1 cellular context compared by ENCODE assay signal in the genomic region with DNA sequence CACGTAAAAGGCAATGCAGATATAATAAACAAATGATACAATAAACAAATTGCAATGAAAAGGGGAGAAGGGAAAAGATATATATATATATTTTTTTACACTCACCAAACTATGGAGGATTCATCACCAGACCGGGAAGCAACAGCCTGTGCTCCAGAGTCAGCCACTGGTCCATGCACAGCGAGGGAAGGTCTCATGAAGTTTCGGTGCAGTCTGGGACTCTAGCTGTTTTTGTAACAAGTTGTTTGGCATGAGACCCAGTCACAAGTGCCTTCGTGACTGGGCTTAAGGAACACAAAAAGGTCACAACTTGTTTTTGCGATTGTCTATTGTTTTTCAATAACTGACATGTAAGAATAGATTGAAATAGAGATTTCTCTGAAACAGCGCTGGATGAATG. TPM values are rescaled to one million over a fixed set of nuclear protein-coding genes. Genes with fewer than 3 reads are reported as not detected.
"Had no signal": no experiment of that assay in that cellular context is flagged by ENCODE, and none has a peak within 500 bp of the region (broad histone marks: within the 10 kb centered on the region; RNA-seq: fewer than 3 reads in every experiment).

No MANE protein-coding gene starts in this region.

RNA-seq across cellular contexts. Expression of gene LIMS3, which starts 4.8 kb away (rescaled TPM):
- total RNA-seq: SK-MEL-5 had no signal
